ENCODE assay signal across 1 cellular context in genomic region chr4:184526228-184526627, GRCh38.
TF ChIP-seq lines count a peak whose summit lies in the region.

No MANE protein-coding gene starts in this region.

TF ChIP-seq in K562, 482 proteins besides CTCF, POLR2A, EP300 and RAD21 (continued from another document):
- TF ChIP-seq E4F1 (CRISPR knock-in tag; IDR thresholded peaks at IDR 0.05; ENCODE audit: borderline replicate concordance): no peak
